ENCODE assay signal across 2 cellular contexts in the genomic region with DNA sequence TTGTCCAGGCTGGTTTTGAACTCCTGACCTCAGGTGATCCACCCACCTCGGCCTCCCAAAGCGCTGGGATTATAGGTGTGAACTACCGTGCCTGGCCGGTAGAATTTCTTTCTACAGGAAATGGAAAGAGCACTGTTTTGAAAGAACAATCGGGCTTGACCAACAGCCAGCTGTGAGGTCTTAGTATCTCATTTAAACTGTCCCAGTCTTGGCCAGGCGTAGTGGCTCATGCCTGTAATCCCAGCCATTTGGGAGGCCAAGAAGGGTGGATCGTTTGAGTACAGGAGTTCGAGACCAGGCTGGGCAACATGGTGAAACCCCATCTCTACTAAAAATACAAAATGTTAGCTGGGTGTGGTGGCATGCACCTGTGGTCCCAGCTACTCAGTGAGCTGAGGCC. TPM values are rescaled to one million over a fixed set of nuclear protein-coding genes. Genes with fewer than 3 reads are reported as not detected.
"Had no signal": no experiment of that assay in that cellular context is flagged by ENCODE, and none has a peak within 500 bp of the region (broad histone marks: within the 10 kb centered on the region; RNA-seq: fewer than 3 reads in every experiment).

No MANE protein-coding gene starts in this region.

RNA-seq across cellular contexts. Expression of a gene that starts 17.8 kb away (rescaled TPM):
- total RNA-seq: G401, GM12878 had no signal
